In the genomic region with DNA sequence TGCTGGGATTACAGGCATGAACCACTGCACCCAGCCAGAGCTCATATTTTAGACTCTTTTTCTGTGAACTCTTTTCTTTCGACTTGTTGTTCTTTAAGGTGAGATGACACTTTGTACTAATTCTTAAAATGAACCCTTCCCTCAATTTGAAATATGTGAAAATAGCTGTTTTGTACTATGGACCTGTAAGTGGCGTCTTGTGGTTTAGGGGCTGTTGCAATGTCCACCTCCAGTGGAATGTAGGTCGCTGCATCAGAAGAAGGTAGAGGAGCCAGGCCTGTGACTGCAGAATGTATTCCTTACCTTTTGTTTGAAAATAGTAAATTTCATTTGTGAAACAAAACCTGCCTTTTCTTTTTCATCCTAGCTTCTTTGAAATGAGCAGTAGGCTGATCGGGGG, we compare ENCODE assay signal across 1 cellular context.
A peak's percentile ranks its signal among the peaks of the same experiment; 100 is the strongest.
TF ChIP-seq lines count a peak whose summit lies in the region.

No MANE protein-coding gene starts in this region.

TF ChIP-seq in HepG2, 621 proteins besides CTCF, POLR2A, EP300 and RAD21 (continued from another document):
- TF ChIP-seq ZNF782 (CRISPR knock-in tag; IDR thresholded peaks at IDR 0.05; ENCODE audit: borderline replicate concordance) (no peak), CREB1 (IDR thresholded peaks at IDR 0.05) (no peak), CREB1 (CRISPR knock-in tag; IDR thresholded peaks at IDR 0.05) (no peak), SATB2 (CRISPR knock-in tag; IDR thresholded peaks at IDR 0.05) (no peak), ZNF569 (CRISPR knock-in tag; IDR thresholded peaks at IDR 0.05; ENCODE audit: borderline replicate concordance) (no peak), HNF4A (CRISPR knock-in tag; IDR thresholded peaks at IDR 0.05) (peak; percentile 31; the same call in 1 of the 2 replicates), TEAD2 (CRISPR knock-in tag; IDR thresholded peaks at IDR 0.05) (no peak), PAF1 (CRISPR knock-in tag; IDR thresholded peaks at IDR 0.05) (peak; percentile 44; the same call in 1 of the 2 replicates), MXI1 (IDR thresholded peaks at IDR 0.05; ENCODE audit: borderline replicate concordance, low read depth, low read length) (no peak), ZNF746 (CRISPR knock-in tag; IDR thresholded peaks at IDR 0.05) (no peak), JUNB (CRISPR knock-in tag; IDR thresholded peaks at IDR 0.05; ENCODE audit: borderline replicate concordance) (no peak), STAG1 (CRISPR knock-in tag; IDR thresholded peaks at IDR 0.05) (no peak), ARNTL (CRISPR knock-in tag; IDR thresholded peaks at IDR 0.05) (no peak), SSRP1 (CRISPR knock-in tag; IDR thresholded peaks at IDR 0.05) (no peak), PHF5A (CRISPR knock-in tag; IDR thresholded peaks at IDR 0.05; ENCODE audit: low read depth, unreplicated experiment) (no peak), HNRNPH1 (optimal IDR thresholded peaks at IDR 0.05; ENCODE audit: low read depth, low read length) (no peak), MYC (CRISPR knock-in tag; IDR thresholded peaks at IDR 0.05; ENCODE audit: borderline replicate concordance) (no peak), TMF1 (CRISPR knock-in tag; IDR thresholded peaks at IDR 0.05; ENCODE audit: low read depth) (no peak), ATM (IDR thresholded peaks at IDR 0.05; ENCODE audit: borderline replicate concordance) (no peak), GATA4 (IDR thresholded peaks at IDR 0.05; ENCODE audit: borderline replicate concordance, low read depth) (no peak), ZNF12 (CRISPR knock-in tag; IDR thresholded peaks at IDR 0.05) (no peak), ZNF674 (CRISPR knock-in tag; IDR thresholded peaks at IDR 0.05; ENCODE audit: low read depth) (no peak), TGIF2 (CRISPR knock-in tag; IDR thresholded peaks at IDR 0.05) (0 out of 2 replicates have a peak, but pooled peaks have one; percentile 31), HNRNPK (IDR thresholded peaks at IDR 0.05; ENCODE audit: low read depth, low read length, poor library complexity, severe bottlenecking) (no peak), TCF12 (IDR thresholded peaks at IDR 0.05) (no peak), TCF12 (CRISPR knock-in tag; IDR thresholded peaks at IDR 0.05) (no peak), MEF2D (CRISPR knock-in tag; IDR thresholded peaks at IDR 0.05) (no peak), ZSCAN9 (CRISPR knock-in tag; IDR thresholded peaks at IDR 0.05; ENCODE audit: borderline replicate concordance) (no peak), IRX3 (CRISPR knock-in tag; IDR thresholded peaks at IDR 0.05; ENCODE audit: borderline replicate concordance, low read depth) (no peak), PLRG1 (conservative IDR thresholded peaks at IDR 0.05) (no peak), TARDBP (CRISPR knock-in tag; IDR thresholded peaks at IDR 0.05) (0 out of 2 replicates have a peak, but pooled peaks have one; percentile 31), ONECUT2 (CRISPR knock-in tag; IDR thresholded peaks at IDR 0.05) (no peak), JUN (CRISPR knock-in tag; IDR thresholded peaks at IDR 0.05) (no peak)
- TF ChIP-seq, protein P1, sequence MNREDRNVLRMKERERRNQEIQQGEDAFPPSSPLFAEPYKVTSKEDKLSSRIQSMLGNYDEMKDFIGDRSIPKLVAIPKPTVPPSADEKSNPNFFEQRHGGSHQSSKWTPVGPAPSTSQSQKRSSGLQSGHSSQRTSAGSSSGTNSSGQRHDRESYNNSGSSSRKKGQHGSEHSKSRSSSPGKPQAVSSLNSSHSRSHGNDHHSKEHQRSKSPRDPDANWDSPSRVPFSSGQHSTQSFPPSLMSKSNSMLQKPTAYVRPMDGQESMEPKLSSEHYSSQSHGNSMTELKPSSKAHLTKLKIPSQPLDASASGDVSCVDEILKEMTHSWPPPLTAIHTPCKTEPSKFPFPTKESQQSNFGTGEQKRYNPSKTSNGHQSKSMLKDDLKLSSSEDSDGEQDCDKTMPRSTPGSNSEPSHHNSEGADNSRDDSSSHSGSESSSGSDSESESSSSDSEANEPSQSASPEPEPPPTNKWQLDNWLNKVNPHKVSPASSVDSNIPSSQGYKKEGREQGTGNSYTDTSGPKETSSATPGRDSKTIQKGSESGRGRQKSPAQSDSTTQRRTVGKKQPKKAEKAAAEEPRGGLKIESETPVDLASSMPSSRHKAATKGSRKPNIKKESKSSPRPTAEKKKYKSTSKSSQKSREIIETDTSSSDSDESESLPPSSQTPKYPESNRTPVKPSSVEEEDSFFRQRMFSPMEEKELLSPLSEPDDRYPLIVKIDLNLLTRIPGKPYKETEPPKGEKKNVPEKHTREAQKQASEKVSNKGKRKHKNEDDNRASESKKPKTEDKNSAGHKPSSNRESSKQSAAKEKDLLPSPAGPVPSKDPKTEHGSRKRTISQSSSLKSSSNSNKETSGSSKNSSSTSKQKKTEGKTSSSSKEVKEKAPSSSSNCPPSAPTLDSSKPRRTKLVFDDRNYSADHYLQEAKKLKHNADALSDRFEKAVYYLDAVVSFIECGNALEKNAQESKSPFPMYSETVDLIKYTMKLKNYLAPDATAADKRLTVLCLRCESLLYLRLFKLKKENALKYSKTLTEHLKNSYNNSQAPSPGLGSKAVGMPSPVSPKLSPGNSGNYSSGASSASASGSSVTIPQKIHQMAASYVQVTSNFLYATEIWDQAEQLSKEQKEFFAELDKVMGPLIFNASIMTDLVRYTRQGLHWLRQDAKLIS (CRISPR knock-in tag; IDR thresholded peaks at IDR 0.05): no peak
- TF ChIP-seq, protein P2, sequence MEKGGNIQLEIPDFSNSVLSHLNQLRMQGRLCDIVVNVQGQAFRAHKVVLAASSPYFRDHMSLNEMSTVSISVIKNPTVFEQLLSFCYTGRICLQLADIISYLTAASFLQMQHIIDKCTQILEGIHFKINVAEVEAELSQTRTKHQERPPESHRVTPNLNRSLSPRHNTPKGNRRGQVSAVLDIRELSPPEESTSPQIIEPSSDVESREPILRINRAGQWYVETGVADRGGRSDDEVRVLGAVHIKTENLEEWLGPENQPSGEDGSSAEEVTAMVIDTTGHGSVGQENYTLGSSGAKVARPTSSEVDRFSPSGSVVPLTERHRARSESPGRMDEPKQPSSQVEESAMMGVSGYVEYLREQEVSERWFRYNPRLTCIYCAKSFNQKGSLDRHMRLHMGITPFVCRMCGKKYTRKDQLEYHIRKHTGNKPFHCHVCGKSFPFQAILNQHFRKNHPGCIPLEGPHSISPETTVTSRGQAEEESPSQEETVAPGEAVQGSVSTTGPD (CRISPR knock-in tag; IDR thresholded peaks at IDR 0.05): no peak
- TF ChIP-seq, protein P3, sequence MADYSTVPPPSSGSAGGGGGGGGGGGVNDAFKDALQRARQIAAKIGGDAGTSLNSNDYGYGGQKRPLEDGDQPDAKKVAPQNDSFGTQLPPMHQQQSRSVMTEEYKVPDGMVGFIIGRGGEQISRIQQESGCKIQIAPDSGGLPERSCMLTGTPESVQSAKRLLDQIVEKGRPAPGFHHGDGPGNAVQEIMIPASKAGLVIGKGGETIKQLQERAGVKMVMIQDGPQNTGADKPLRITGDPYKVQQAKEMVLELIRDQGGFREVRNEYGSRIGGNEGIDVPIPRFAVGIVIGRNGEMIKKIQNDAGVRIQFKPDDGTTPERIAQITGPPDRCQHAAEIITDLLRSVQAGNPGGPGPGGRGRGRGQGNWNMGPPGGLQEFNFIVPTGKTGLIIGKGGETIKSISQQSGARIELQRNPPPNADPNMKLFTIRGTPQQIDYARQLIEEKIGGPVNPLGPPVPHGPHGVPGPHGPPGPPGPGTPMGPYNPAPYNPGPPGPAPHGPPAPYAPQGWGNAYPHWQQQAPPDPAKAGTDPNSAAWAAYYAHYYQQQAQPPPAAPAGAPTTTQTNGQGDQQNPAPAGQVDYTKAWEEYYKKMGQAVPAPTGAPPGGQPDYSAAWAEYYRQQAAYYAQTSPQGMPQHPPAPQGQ (CRISPR knock-in tag; IDR thresholded peaks at IDR 0.05; ENCODE audit: borderline replicate concordance): no peak
- TF ChIP-seq, protein P4, sequence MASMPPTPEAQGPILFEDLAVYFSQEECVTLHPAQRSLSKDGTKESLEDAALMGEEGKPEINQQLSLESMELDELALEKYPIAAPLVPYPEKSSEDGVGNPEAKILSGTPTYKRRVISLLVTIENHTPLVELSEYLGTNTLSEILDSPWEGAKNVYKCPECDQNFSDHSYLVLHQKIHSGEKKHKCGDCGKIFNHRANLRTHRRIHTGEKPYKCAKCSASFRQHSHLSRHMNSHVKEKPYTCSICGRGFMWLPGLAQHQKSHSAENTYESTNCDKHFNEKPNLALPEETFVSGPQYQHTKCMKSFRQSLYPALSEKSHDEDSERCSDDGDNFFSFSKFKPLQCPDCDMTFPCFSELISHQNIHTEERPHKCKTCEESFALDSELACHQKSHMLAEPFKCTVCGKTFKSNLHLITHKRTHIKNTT (CRISPR knock-in tag; IDR thresholded peaks at IDR 0.05): no peak
- TF ChIP-seq, protein P5, sequence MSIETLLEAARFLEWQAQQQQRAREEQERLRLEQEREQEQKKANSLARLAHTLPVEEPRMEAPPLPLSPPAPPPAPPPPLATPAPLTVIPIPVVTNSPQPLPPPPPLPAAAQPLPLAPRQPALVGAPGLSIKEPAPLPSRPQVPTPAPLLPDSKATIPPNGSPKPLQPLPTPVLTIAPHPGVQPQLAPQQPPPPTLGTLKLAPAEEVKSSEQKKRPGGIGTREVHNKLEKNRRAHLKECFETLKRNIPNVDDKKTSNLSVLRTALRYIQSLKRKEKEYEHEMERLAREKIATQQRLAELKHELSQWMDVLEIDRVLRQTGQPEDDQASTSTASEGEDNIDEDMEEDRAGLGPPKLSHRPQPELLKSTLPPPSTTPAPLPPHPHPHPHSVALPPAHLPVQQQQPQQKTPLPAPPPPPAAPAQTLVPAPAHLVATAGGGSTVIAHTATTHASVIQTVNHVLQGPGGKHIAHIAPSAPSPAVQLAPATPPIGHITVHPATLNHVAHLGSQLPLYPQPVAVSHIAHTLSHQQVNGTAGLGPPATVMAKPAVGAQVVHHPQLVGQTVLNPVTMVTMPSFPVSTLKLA (IDR thresholded peaks at IDR 0.05): no peak
- TF ChIP-seq, protein P6, sequence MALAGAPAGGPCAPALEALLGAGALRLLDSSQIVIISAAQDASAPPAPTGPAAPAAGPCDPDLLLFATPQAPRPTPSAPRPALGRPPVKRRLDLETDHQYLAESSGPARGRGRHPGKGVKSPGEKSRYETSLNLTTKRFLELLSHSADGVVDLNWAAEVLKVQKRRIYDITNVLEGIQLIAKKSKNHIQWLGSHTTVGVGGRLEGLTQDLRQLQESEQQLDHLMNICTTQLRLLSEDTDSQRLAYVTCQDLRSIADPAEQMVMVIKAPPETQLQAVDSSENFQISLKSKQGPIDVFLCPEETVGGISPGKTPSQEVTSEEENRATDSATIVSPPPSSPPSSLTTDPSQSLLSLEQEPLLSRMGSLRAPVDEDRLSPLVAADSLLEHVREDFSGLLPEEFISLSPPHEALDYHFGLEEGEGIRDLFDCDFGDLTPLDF (CRISPR knock-in tag; IDR thresholded peaks at IDR 0.05): no peak
- TF ChIP-seq, protein P7, sequence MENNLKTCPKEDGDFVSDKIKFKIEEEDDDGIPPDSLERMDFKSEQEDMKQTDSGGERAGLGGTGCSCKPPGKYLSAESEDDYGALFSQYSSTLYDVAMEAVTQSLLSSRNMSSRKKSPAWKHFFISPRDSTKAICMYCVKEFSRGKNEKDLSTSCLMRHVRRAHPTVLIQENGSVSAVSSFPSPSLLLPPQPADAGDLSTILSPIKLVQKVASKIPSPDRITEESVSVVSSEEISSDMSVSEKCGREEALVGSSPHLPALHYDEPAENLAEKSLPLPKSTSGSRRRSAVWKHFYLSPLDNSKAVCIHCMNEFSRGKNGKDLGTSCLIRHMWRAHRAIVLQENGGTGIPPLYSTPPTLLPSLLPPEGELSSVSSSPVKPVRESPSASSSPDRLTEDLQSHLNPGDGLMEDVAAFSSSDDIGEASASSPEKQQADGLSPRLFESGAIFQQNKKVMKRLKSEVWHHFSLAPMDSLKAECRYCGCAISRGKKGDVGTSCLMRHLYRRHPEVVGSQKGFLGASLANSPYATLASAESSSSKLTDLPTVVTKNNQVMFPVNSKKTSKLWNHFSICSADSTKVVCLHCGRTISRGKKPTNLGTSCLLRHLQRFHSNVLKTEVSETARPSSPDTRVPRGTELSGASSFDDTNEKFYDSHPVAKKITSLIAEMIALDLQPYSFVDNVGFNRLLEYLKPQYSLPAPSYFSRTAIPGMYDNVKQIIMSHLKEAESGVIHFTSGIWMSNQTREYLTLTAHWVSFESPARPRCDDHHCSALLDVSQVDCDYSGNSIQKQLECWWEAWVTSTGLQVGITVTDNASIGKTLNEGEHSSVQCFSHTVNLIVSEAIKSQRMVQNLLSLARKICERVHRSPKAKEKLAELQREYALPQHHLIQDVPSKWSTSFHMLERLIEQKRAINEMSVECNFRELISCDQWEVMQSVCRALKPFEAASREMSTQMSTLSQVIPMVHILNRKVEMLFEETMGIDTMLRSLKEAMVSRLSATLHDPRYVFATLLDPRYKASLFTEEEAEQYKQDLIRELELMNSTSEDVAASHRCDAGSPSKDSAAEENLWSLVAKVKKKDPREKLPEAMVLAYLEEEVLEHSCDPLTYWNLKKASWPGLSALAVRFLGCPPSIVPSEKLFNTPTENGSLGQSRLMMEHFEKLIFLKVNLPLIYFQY (CRISPR knock-in tag; IDR thresholded peaks at IDR 0.05; ENCODE audit: borderline replicate concordance): no peak
- TF ChIP-seq, protein P8, sequence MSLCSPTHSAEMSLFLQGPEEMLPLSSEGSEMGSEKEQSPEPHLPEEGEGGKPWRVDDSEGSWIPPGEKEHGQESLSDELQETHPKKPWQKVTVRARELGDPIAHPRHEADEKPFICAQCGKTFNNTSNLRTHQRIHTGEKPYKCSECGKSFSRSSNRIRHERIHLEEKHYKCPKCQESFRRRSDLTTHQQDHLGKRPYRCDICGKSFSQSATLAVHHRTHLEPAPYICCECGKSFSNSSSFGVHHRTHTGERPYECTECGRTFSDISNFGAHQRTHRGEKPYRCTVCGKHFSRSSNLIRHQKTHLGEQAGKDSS (CRISPR knock-in tag; IDR thresholded peaks at IDR 0.05; ENCODE audit: borderline replicate concordance, low read depth): no peak
TF ChIP-seq in HepG2: peak in this region for 21.
